In genomic region chr12:68113644-68114043, GRCh38 we compare ENCODE assay signal across 11 cellular contexts. TPM values are rescaled to one million over a fixed set of nuclear protein-coding genes. Genes with fewer than 3 reads are reported as not detected.
DNase-seq lines count a peak whose midpoint lies in the region; ATAC-seq and TF ChIP-seq lines count a peak whose summit lies in the region.
"Had no signal": no experiment of that assay in that cellular context is flagged by ENCODE, and none has a peak within 500 bp of the region (broad histone marks: within the 10 kb centered on the region; RNA-seq: fewer than 3 reads in every experiment).

No MANE protein-coding gene starts in this region.

- H3K27me3 Mint-ChIP-seq in T-helper 17 cell (peaks cover 10% of the 10 kb centered on the region), endodermal cell (ENCODE audit: insufficient read depth) (peaks cover 7% of the 10 kb centered on the region)

- WGBS in endodermal cell (ENCODE audit: insufficient coverage in 1 of 2, insufficient read length in 1 of 2), 2 experiments: no CpG with 5 or more reads among the region's 1 CpG
- WGBS in right cardiac atrium: 67% methylated on average over 1 of the region's 1 CpG

- intact Hi-C loops in right cardiac atrium (cut with DNase I): no loop called here

- DNase-seq in NCI-H82 (lab: John Stamatoyannopoulos, UW): peak; percentile 63
- no peak for DNase-seq in NCI-H82 treated with DMSO at 0.1 percent for 48 hours (lab: John Stamatoyannopoulos, UW; ENCODE audit: unreplicated experiment)
- DNase-seq in T-helper 17 cell: peak in 1 of 3 donors; percentile 14
- peak; percentile 89 for DNase-seq in endodermal cell
- peak; percentile 24 for DNase-seq in stimulated activated CD8-positive, alpha-beta memory T cell treated with anti-CD3 and anti-CD28 coated beads, Interleukin-4, amount 100 ng/mL, for 24 hours (ENCODE audit: low read depth)
- no peak for DNase-seq in right cardiac atrium

- peak; percentile 50 for ATAC-seq in T-helper 17 cell
- no peak for ATAC-seq in GM18868 (IDR thresholded peaks at IDR 0.05; ENCODE audit: unreplicated experiment)
- no peak for ATAC-seq in GM21360 (IDR thresholded peaks at IDR 0.05; ENCODE audit: unreplicated experiment)
- ATAC-seq in right cardiac atrium: no peak
- ATAC-seq: activated naive CD4-positive, alpha-beta T cell treated with anti-CD3 and anti-CD28 coated beads, Interleukin-2, amount 50 U/mL, for 72 hours had no signal

- H3K27ac Mint-ChIP-seq in T-helper 17 cell (no peak overlapping the region), endodermal cell (no peak overlapping the region)
- H3K27ac Mint-ChIP-seq: activated naive CD4-positive, alpha-beta T cell treated with anti-CD3 and anti-CD28 coated beads, Interleukin-2, amount 50 U/mL, for 72 hours had no signal

- no peak overlapping the region for H3K9ac ChIP-seq in endodermal cell (ENCODE audit: extremely low read depth, low read length, poor library complexity, severe bottlenecking)
- H3K9ac ChIP-seq: BLaER1 treated with 17β-estradiol and CSF1 and Interleukin-3, amounts not matched to agents 10 nM and 100 nM had no signal

- peak; percentile 82 for TF ChIP-seq CTCF in endodermal cell (conservative IDR thresholded peaks at IDR 0.05)

- no peaks in the 10 kb centered on the region for H3K9me3 ChIP-seq in T-helper 17 cell (ENCODE audit: control insufficient read depth, low read length, poor library complexity, severe bottlenecking)
- no peaks in the 10 kb centered on the region for H3K9me3 ChIP-seq in endodermal cell (ENCODE audit: control insufficient read depth, low read length)
- H3K9me3 ChIP-seq in right cardiac atrium (ENCODE audit: control insufficient read depth, low read length): no peaks in the 10 kb centered on the region
- H3K9me3 ChIP-seq: BLaER1 treated with 17β-estradiol and CSF1 and Interleukin-3, amounts not matched to agents 10 nM and 100 nM had no signal

- no peaks in the 10 kb centered on the region for H3K9me3 Mint-ChIP-seq in endodermal cell

- H3K4me1 Mint-ChIP-seq in T-helper 17 cell (peaks cover 15% of the 10 kb centered on the region), endodermal cell (peaks cover 9% of the 10 kb centered on the region)

- H3K27ac ChIP-seq in endodermal cell (ENCODE audit: low read depth, low read length) (no peak overlapping the region), right cardiac atrium (ENCODE audit: low read length) (no peak overlapping the region)
- H3K27ac ChIP-seq: BLaER1 treated with 17β-estradiol and CSF1 and Interleukin-3, amounts not matched to agents 10 nM and 100 nM had no signal

- H3K4me1 ChIP-seq in endodermal cell (ENCODE audit: control insufficient read depth, insufficient read depth, low read length) (peaks cover 8% of the 10 kb centered on the region), right cardiac atrium (ENCODE audit: control insufficient read depth, insufficient read depth, low read length) (no peaks in the 10 kb centered on the region)

- no peak overlapping the region for H3K4me3 ChIP-seq in endodermal cell (ENCODE audit: low read length)
- no peak overlapping the region for H3K4me3 ChIP-seq in right cardiac atrium (ENCODE audit: low read length)
- H3K4me3 ChIP-seq: BLaER1 treated with 17β-estradiol and CSF1 and Interleukin-3, amounts not matched to agents 10 nM and 100 nM had no signal

- H3K36me3 ChIP-seq in endodermal cell (ENCODE audit: control insufficient read depth, insufficient read depth, low read length): no peaks in the 10 kb centered on the region
- H3K36me3 ChIP-seq: BLaER1 treated with 17β-estradiol and CSF1 and Interleukin-3, amounts not matched to agents 10 nM and 100 nM had no signal

- H3K36me3 Mint-ChIP-seq in T-helper 17 cell (ENCODE audit: low read depth) (no peaks in the 10 kb centered on the region), endodermal cell (ENCODE audit: low read depth) (no peaks in the 10 kb centered on the region)

- H3K27me3 ChIP-seq in endodermal cell (ENCODE audit: control insufficient read depth, insufficient read depth, low read length, poor library complexity, severe bottlenecking): no peaks in the 10 kb centered on the region
- H3K27me3 ChIP-seq in right cardiac atrium (ENCODE audit: control insufficient read depth, insufficient read depth): no peaks in the 10 kb centered on the region
- H3K27me3 ChIP-seq: BLaER1 treated with 17β-estradiol and CSF1 and Interleukin-3, amounts not matched to agents 10 nM and 100 nM had no signal

- H3K4me3 Mint-ChIP-seq in T-helper 17 cell (no peak overlapping the region), endodermal cell (no peak overlapping the region)

RNA-seq across cellular contexts. Expression of gene IFNG, which starts 45.9 kb away (rescaled TPM):
- total RNA-seq in T-helper 17 cell (1 to 10 TPM in 1 of 2 donors, under 1 TPM in 1; 0.99 to 1.2 TPM), endodermal cell (not detected), right cardiac atrium (not detected)
- not detected for polyA plus RNA-seq in endodermal cell (2013, experiment 1 of 2)
- polyA plus RNA-seq in endodermal cell (2013, experiment 2 of 2): not detected
- polyA plus RNA-seq in right cardiac atrium: not detected
- total RNA-seq: lung microvascular endothelial cell had no signal

Comparison
In these comparisons a context has a peak if more than half of its experiments do, and no peak if none do; other contexts are left out.
1. DNase-seq: peak in NCI-H82 (single experiment), endodermal cell (single experiment) and stimulated activated CD8-positive, alpha-beta memory T cell treated with anti-CD3 and anti-CD28 coated beads, Interleukin-4, amount 100 ng/mL, for 24 hours (single experiment); none in NCI-H82 treated with DMSO at 0.1 percent for 48 hours (single experiment) and right cardiac atrium (0 of 3).